1 cellular context compared by ENCODE assay signal in genomic region chr16:68960910-68961309, GRCh38.
TF ChIP-seq lines count a peak whose summit lies in the region.

No MANE protein-coding gene starts in this region.

TF ChIP-seq in WTC11, 78 proteins besides CTCF, POLR2A, EP300 and RAD21 (continued from another document):
- TF ChIP-seq ZNF425 (CRISPR knock-in tag; conservative IDR thresholded peaks at IDR 0.05) (no peak), ERG (CRISPR knock-in tag; IDR thresholded peaks at IDR 0.05) (no peak)
TF ChIP-seq in WTC11: peak in this region for 0.
